2 cellular contexts compared by ENCODE assay signal in the genomic region with DNA sequence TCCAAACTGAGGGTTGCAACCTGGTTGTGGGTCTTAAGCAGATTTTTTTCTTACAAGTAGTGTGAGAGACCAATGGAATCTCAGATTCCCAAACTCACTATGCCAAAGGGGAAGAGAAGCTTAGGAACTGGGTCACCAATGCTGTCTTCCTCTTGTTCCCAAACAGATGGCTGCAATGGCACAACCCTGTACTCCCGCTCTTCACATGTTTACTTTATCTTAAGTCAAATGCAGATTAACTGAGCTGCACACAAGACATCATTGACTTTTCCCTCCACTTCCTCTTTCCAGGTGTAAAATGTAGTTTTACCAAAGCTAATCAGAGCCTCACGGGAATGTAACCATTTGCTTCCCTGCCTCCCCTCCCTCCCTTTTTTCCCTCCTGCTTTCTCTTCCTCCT.
TF ChIP-seq lines count a peak whose summit lies in the region.

No MANE protein-coding gene starts in this region.

TF ChIP-seq in GM23338, 12 proteins besides CTCF, POLR2A, EP300 and RAD21:
- TF ChIP-seq, protein P1, sequence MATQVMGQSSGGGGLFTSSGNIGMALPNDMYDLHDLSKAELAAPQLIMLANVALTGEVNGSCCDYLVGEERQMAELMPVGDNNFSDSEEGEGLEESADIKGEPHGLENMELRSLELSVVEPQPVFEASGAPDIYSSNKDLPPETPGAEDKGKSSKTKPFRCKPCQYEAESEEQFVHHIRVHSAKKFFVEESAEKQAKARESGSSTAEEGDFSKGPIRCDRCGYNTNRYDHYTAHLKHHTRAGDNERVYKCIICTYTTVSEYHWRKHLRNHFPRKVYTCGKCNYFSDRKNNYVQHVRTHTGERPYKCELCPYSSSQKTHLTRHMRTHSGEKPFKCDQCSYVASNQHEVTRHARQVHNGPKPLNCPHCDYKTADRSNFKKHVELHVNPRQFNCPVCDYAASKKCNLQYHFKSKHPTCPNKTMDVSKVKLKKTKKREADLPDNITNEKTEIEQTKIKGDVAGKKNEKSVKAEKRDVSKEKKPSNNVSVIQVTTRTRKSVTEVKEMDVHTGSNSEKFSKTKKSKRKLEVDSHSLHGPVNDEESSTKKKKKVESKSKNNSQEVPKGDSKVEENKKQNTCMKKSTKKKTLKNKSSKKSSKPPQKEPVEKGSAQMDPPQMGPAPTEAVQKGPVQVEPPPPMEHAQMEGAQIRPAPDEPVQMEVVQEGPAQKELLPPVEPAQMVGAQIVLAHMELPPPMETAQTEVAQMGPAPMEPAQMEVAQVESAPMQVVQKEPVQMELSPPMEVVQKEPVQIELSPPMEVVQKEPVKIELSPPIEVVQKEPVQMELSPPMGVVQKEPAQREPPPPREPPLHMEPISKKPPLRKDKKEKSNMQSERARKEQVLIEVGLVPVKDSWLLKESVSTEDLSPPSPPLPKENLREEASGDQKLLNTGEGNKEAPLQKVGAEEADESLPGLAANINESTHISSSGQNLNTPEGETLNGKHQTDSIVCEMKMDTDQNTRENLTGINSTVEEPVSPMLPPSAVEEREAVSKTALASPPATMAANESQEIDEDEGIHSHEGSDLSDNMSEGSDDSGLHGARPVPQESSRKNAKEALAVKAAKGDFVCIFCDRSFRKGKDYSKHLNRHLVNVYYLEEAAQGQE (IDR thresholded peaks at IDR 0.05; ENCODE audit: unreplicated experiment) = no peak
- TF ChIP-seq EZH2 (IDR thresholded peaks at IDR 0.05; ENCODE audit: low read depth, unreplicated experiment) (no peak), EZH2phosphoT487 (IDR thresholded peaks at IDR 0.05; ENCODE audit: unreplicated experiment) (no peak), JUNB (IDR thresholded peaks at IDR 0.05; ENCODE audit: unreplicated experiment) (no peak)
- TF ChIP-seq, protein P2, sequence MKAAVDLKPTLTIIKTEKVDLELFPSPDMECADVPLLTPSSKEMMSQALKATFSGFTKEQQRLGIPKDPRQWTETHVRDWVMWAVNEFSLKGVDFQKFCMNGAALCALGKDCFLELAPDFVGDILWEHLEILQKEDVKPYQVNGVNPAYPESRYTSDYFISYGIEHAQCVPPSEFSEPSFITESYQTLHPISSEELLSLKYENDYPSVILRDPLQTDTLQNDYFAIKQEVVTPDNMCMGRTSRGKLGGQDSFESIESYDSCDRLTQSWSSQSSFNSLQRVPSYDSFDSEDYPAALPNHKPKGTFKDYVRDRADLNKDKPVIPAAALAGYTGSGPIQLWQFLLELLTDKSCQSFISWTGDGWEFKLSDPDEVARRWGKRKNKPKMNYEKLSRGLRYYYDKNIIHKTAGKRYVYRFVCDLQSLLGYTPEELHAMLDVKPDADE (IDR thresholded peaks at IDR 0.05) = no peak
- TF ChIP-seq, protein P3, sequence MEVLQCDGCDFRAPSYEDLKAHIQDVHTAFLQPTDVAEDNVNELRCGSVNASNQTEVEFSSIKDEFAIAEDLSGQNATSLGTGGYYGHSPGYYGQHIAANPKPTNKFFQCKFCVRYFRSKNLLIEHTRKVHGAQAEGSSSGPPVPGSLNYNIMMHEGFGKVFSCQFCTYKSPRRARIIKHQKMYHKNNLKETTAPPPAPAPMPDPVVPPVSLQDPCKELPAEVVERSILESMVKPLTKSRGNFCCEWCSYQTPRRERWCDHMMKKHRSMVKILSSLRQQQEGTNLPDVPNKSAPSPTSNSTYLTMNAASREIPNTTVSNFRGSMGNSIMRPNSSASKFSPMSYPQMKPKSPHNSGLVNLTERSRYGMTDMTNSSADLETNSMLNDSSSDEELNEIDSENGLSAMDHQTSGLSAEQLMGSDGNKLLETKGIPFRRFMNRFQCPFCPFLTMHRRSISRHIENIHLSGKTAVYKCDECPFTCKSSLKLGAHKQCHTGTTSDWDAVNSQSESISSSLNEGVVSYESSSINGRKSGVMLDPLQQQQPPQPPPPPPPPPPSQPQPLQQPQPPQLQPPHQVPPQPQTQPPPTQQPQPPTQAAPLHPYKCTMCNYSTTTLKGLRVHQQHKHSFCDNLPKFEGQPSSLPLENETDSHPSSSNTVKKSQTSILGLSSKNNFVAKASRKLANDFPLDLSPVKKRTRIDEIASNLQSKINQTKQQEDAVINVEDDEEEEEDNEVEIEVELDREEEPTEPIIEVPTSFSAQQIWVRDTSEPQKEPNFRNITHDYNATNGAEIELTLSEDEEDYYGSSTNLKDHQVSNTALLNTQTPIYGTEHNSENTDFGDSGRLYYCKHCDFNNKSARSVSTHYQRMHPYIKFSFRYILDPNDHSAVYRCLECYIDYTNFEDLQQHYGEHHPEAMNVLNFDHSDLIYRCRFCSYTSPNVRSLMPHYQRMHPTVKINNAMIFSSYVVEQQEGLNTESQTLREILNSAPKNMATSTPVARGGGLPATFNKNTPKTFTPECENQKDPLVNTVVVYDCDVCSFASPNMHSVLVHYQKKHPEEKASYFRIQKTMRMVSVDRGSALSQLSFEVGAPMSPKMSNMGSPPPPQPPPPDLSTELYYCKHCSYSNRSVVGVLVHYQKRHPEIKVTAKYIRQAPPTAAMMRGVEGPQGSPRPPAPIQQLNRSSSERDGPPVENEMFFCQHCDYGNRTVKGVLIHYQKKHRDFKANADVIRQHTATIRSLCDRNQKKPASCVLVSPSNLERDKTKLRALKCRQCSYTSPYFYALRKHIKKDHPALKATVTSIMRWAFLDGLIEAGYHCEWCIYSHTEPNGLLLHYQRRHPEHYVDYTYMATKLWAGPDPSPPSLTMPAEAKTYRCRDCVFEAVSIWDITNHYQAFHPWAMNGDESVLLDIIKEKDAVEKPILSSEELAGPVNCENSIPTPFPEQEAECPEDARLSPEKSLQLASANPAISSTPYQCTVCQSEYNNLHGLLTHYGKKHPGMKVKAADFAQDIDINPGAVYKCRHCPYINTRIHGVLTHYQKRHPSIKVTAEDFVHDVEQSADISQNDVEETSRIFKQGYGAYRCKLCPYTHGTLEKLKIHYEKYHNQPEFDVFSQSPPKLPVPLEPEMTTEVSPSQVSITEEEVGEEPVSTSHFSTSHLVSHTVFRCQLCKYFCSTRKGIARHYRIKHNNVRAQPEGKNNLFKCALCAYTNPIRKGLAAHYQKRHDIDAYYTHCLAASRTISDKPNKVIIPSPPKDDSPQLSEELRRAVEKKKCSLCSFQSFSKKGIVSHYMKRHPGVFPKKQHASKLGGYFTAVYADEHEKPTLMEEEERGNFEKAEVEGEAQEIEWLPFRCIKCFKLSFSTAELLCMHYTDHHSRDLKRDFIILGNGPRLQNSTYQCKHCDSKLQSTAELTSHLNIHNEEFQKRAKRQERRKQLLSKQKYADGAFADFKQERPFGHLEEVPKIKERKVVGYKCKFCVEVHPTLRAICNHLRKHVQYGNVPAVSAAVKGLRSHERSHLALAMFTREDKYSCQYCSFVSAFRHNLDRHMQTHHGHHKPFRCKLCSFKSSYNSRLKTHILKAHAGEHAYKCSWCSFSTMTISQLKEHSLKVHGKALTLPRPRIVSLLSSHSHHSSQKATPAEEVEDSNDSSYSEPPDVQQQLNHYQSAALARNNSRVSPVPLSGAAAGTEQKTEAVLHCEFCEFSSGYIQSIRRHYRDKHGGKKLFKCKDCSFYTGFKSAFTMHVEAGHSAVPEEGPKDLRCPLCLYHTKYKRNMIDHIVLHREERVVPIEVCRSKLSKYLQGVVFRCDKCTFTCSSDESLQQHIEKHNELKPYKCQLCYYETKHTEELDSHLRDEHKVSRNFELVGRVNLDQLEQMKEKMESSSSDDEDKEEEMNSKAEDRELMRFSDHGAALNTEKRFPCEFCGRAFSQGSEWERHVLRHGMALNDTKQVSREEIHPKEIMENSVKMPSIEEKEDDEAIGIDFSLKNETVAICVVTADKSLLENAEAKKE (CRISPR knock-in tag; IDR thresholded peaks at IDR 0.05) = no peak

TF ChIP-seq in H1, 55 proteins besides CTCF, POLR2A, EP300 and RAD21:
- TF ChIP-seq SRF (IDR thresholded peaks at IDR 0.05; ENCODE audit: low read depth, low read length) = no peak
- TF ChIP-seq, protein P4, sequence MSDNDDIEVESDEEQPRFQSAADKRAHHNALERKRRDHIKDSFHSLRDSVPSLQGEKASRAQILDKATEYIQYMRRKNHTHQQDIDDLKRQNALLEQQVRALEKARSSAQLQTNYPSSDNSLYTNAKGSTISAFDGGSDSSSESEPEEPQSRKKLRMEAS (IDR thresholded peaks at IDR 0.05) = no peak
